Comparison of ENCODE assay signal across 15 cellular contexts in genomic region chr21:37520801-37521200, GRCh38.
A peak's percentile ranks its signal among the peaks of the same experiment; 100 is the strongest.
DNase-seq lines count a peak whose midpoint lies in the region; ATAC-seq, FAIRE-seq and TF ChIP-seq lines count a peak whose summit lies in the region.
"Had no signal": no experiment of that assay in that cellular context is flagged by ENCODE, and none has a peak within 500 bp of the region (broad histone marks: within the 10 kb centered on the region; RNA-seq: fewer than 3 reads in every experiment).

No MANE protein-coding gene starts in this region.

- 0 out of 2 replicates have a peak overlapping the region, but pooled peaks have one; percentile 23 for H2BK15ac ChIP-seq in H1 (ENCODE audit: low read length)

- H3K4me3 Mint-ChIP-seq in Caco-2 (ENCODE audit: unreplicated experiment): no peak overlapping the region
- no peak overlapping the region for H3K4me3 Mint-ChIP-seq in T-helper 17 cell
- no peak overlapping the region for H3K4me3 Mint-ChIP-seq in stimulated activated naive B cell treated with anti-CD40 and anti-IgM and Interleukin-4, amounts not matched to agents 10 μg/mL and 1 μg/mL and 100 μg/mL, for 72 hours
- H3K4me3 Mint-ChIP-seq: B cell; CD4-positive, alpha-beta T cell had no signal

- no peaks in the 10 kb centered on the region for H3K23me2 ChIP-seq in H1 (ENCODE audit: low read depth, low read length)

- H3K14ac ChIP-seq in H1 (ENCODE audit: insufficient read length): no peak overlapping the region

- H3K9ac ChIP-seq in H1 (replicated peaks in 1 of 4; ENCODE audit: extremely low read depth in 1 of 4, low read depth in 3 of 4, low read length in 3 of 4) (no peak overlapping the region), Karpas-422 (ENCODE audit: low read length) (no peak overlapping the region)

- no peak overlapping the region for H4K91ac ChIP-seq in H1 (replicated peaks; ENCODE audit: insufficient read length, low read length)

- TF ChIP-seq EP300 in H1 (IDR thresholded peaks at IDR 0.05; ENCODE audit: borderline replicate concordance in 1 of 2, low read depth in 2 of 2, low read length in 2 of 2): no peak

- POLR2A ChIA-PET in Caco-2 (lab: Charles Lee): no interaction called here
- POLR2A ChIA-PET in H1 (lab: Charles Lee; ENCODE audit: partially characterized antibody): interaction anchor here (2.2 kb wide), 1 partner anchor 9 kb away, joined by 6 read pairs; no protein-coding TSS in a partner anchor

- H3K4me1 ChIP-seq in Caco-2 (no peaks in the 10 kb centered on the region), H1 (replicated peaks in 1 of 4; ENCODE audit: control insufficient read depth in 3 of 4, insufficient read depth in 4 of 4, low read length in 3 of 4) (peaks cover 2 to 10% (median 5%) of the 10 kb centered on the region in 4 experiments; a peak in 5 of 7 replicates), Karpas-422 (ENCODE audit: low read length) (no peaks in the 10 kb centered on the region)

- TF ChIP-seq CTCF in Caco-2 (IDR thresholded peaks at IDR 0.05; ENCODE audit: insufficient read depth in 1 of 2, low read depth in 1 of 2, low read length in 1 of 2, severe bottlenecking in 1 of 2, unreplicated experiment in 1 of 2): no peak
- no peak for TF ChIP-seq CTCF in H1 (IDR thresholded peaks at IDR 0.05; ENCODE audit: control extremely low read depth in 1 of 3, insufficient read depth in 1 of 3, low read depth in 1 of 3, low read length in 3 of 3)

- H3K36me3 Mint-ChIP-seq in Caco-2 (ENCODE audit: insufficient read depth, unreplicated experiment) (peaks cover 69% of the 10 kb centered on the region), T-helper 17 cell (ENCODE audit: low read depth) (no peaks in the 10 kb centered on the region)
- peaks cover 23 to 24% of the 10 kb centered on the region in 2 donors for H3K36me3 Mint-ChIP-seq in stimulated activated naive B cell treated with anti-CD40 and anti-IgM and Interleukin-4, amounts not matched to agents 10 μg/mL and 1 μg/mL and 100 μg/mL, for 72 hours

- no peak overlapping the region for H2BK5ac ChIP-seq in H1 (ENCODE audit: low read depth, low read length)

- intact Hi-C loops in Caco-2 (cut with micrococcal nuclease; ENCODE audit: unreplicated experiment): no loop called here

- no peak for ATAC-seq in T-helper 17 cell
- ATAC-seq in stimulated activated naive B cell treated with anti-CD40 and anti-IgM and Interleukin-4, amounts not matched to agents 10 μg/mL and 1 μg/mL and 100 μg/mL, for 72 hours (replicated peaks): no peak

- H2AFZ ChIP-seq in H1 (ENCODE audit: low read length) (no peak overlapping the region), Karpas-422 (ENCODE audit: low read length) (no peak overlapping the region)

- FAIRE-seq in H1 (lab: Jason Lieb, UNC): no peak
- FAIRE-seq: A204.1, GM12892, HTR-8/SVneo had no signal

- H3K79me2 ChIP-seq in H1 (ENCODE audit: control insufficient read depth in 1 of 2, insufficient read depth in 2 of 2, low read length in 2 of 2) (no peaks in the 10 kb centered on the region), Karpas-422 (ENCODE audit: low read length) (no peaks in the 10 kb centered on the region)

- H3K27me3 Mint-ChIP-seq in Caco-2 (ENCODE audit: insufficient read depth, unreplicated experiment) (no peaks in the 10 kb centered on the region), T-helper 17 cell (no peaks in the 10 kb centered on the region)
- H3K27me3 Mint-ChIP-seq in stimulated activated naive B cell treated with anti-CD40 and anti-IgM and Interleukin-4, amounts not matched to agents 10 μg/mL and 1 μg/mL and 100 μg/mL, for 72 hours: no peaks in the 10 kb centered on the region
- H3K27me3 Mint-ChIP-seq: B cell; CD4-positive, alpha-beta T cell had no signal

- H2BK20ac ChIP-seq in H1 (ENCODE audit: low read length): no peak overlapping the region

- H3K27me3 ChIP-seq in Caco-2 (replicated peaks; ENCODE audit: control insufficient read depth, insufficient read depth, low read length) (no peaks in the 10 kb centered on the region), H1 (replicated peaks in 1 of 4; ENCODE audit: control insufficient read depth in 3 of 4, extremely low read depth in 1 of 4, insufficient read depth in 3 of 4, low read length in 3 of 4) (no peaks in the 10 kb centered on the region), Karpas-422 (ENCODE audit: low read length) (no peaks in the 10 kb centered on the region)

- no peak overlapping the region for H4K5ac ChIP-seq in H1 (ENCODE audit: insufficient read length, low read depth, low read length)

- WGBS in H1 (ENCODE audit: extremely low coverage in 1 of 2, insufficient coverage in 1 of 2, insufficient read length in 1 of 2, insufficient replicate concordance in 2 of 2, low coverage in 1 of 2, low lambda C conversion rate in 2 of 2, missing lambda C conversion rate in 1 of 2), 2 experiments: 91% methylated on average over 11 of the region's 11 CpGs; no CpG with 5 or more reads in 1 of the 2 experiments

- H3K27ac Mint-ChIP-seq in Caco-2 (ENCODE audit: unreplicated experiment): peak overlapping the region; percentile 40
- peak overlapping the region; percentile 49 for H3K27ac Mint-ChIP-seq in T-helper 17 cell
- peak overlapping the region; percentile 15 for H3K27ac Mint-ChIP-seq in stimulated activated naive B cell treated with anti-CD40 and anti-IgM and Interleukin-4, amounts not matched to agents 10 μg/mL and 1 μg/mL and 100 μg/mL, for 72 hours
- H3K27ac Mint-ChIP-seq: B cell; CD4-positive, alpha-beta T cell had no signal

- no peak overlapping the region for H2BK120ac ChIP-seq in H1 (replicated peaks; ENCODE audit: low read depth, low read length)

- no peak overlapping the region for H2BK12ac ChIP-seq in H1 (ENCODE audit: low read depth, low read length)

- H3K9me3 ChIP-seq in Caco-2 (no peaks in the 10 kb centered on the region), T-helper 17 cell (ENCODE audit: control insufficient read depth, low read length, poor library complexity, severe bottlenecking) (no peaks in the 10 kb centered on the region), H1 (ENCODE audit: insufficient read depth in 2 of 2, low read depth in 1 of 2, low read length in 1 of 2) (no peaks in the 10 kb centered on the region), Karpas-422 (ENCODE audit: low read length) (no peaks in the 10 kb centered on the region)

- no peak overlapping the region for H4K8ac ChIP-seq in H1 (ENCODE audit: extremely low read depth, insufficient read depth, low read length)

- no peaks in the 10 kb centered on the region for H3K79me1 ChIP-seq in H1 (ENCODE audit: low read depth, low read length)

- H2AK5ac ChIP-seq in H1 (ENCODE audit: low read depth, low read length): no peak overlapping the region

- no peaks in the 10 kb centered on the region for H3K9me2 ChIP-seq in Karpas-422 (replicated peaks; ENCODE audit: insufficient read depth, low read length)

- BruUV-seq in Caco-2 (replicated peaks; lab: Mats Ljungman, UMichigan): no TSS peak

- no peak overlapping the region for H3K23ac ChIP-seq in H1 (ENCODE audit: insufficient read length)

- H3K27ac ChIP-seq in H1 (ENCODE audit: low read depth, low read length): no peak overlapping the region
- H3K27ac ChIP-seq in Karpas-422 (ENCODE audit: low read length): no peak overlapping the region

- H3K4me3 ChIP-seq in Caco-2 (ENCODE audit: low read depth, low read length) (no peak overlapping the region), H1 (ENCODE audit: extremely low read depth in 1 of 4, insufficient read depth in 2 of 4, low read depth in 3 of 4, low read length in 4 of 4) (no peak overlapping the region), Karpas-422 (ENCODE audit: low read length) (no peak overlapping the region)

- TF ChIP-seq POLR2A in H1 (IDR thresholded peaks at IDR 0.05; ENCODE audit: control extremely low read depth in 1 of 2, low read depth in 2 of 2, low read length in 2 of 2): no peak

- H3K18ac ChIP-seq in H1 (ENCODE audit: extremely low read depth, low read length): no peak overlapping the region

- no peaks in the 10 kb centered on the region; the same call in 1 of the 2 replicates for H3K36me3 ChIP-seq in Caco-2 (ENCODE audit: control insufficient read depth, insufficient read depth, low read length)
- peaks cover 0 to 13% (median 6%) of the 10 kb centered on the region in 4 experiments; a peak in 2 of 8 replicates for H3K36me3 ChIP-seq in H1 (ENCODE audit: control insufficient read depth in 2 of 4, insufficient read depth in 4 of 4, low read length in 3 of 4)
- H3K36me3 ChIP-seq in Karpas-422 (ENCODE audit: insufficient read depth, low read length): peaks cover 17% of the 10 kb centered on the region

- H3K56ac ChIP-seq in H1 (replicated peaks; ENCODE audit: insufficient read length, low read depth, low read length): no peak overlapping the region

- H3K9me3 Mint-ChIP-seq in Caco-2 (ENCODE audit: unreplicated experiment): no peaks in the 10 kb centered on the region
- peaks cover 0 to 2% of the 10 kb centered on the region in 2 donors for H3K9me3 Mint-ChIP-seq in stimulated activated naive B cell treated with anti-CD40 and anti-IgM and Interleukin-4, amounts not matched to agents 10 μg/mL and 1 μg/mL and 100 μg/mL, for 72 hours
- H3K9me3 Mint-ChIP-seq: CD4-positive, alpha-beta T cell had no signal

- CTCF ChIA-PET in Caco-2 (lab: Charles Lee) (no interaction called here), H1 (lab: Charles Lee; ENCODE audit: partially characterized antibody) (interaction anchor here (1.0 to 1.8 kb wide), 4 partner anchors 8 to 58 kb away, joined by 4 to 6 read pairs (median 4); no protein-coding TSS in a partner anchor)

- no peak for TF ChIP-seq RAD21 in H1 (IDR thresholded peaks at IDR 0.05 in 1 of 2, conservative IDR thresholded peaks at IDR 0.05 in 1 of 2; ENCODE audit: low read depth in 2 of 2, low read length in 2 of 2)

- no peak overlapping the region for H3K4ac ChIP-seq in H1 (replicated peaks; ENCODE audit: insufficient read length, low read depth, low read length)

- H3K4me1 Mint-ChIP-seq in Caco-2 (ENCODE audit: low read depth, unreplicated experiment) (no peaks in the 10 kb centered on the region), T-helper 17 cell (peaks cover 15% of the 10 kb centered on the region)
- peaks cover 2 to 4% of the 10 kb centered on the region in 2 donors for H3K4me1 Mint-ChIP-seq in stimulated activated naive B cell treated with anti-CD40 and anti-IgM and Interleukin-4, amounts not matched to agents 10 μg/mL and 1 μg/mL and 100 μg/mL, for 72 hours

- no peak for DNase-seq in Caco-2
- DNase-seq in T-helper 17 cell: no peak
- no peak for DNase-seq in H1 (ENCODE audit: low read depth in 1 of 2, low spot score in 2 of 2)
- DNase-seq in stimulated activated naive B cell treated with anti-CD40 and anti-IgM and Interleukin-4, amounts not matched to agents 10 μg/mL and 1 μg/mL and 100 μg/mL, for 72 hours: no peak
- DNase-seq in dermis blood vessel endothelial cell: no peak
- no peak for DNase-seq in NCI-H69 (lab: John Stamatoyannopoulos, UW)
- no peak for DNase-seq in Karpas-422
- DNase-seq: C1 segment of cervical spinal cord; CD4-positive, alpha-beta T cell; DMS79; HCEC 1CT had no signal

- H3K4me2 ChIP-seq in H1 (ENCODE audit: insufficient read depth in 1 of 2, low read depth in 2 of 2, low read length in 2 of 2) (no peak overlapping the region), Karpas-422 (ENCODE audit: low read depth, low read length, poor library complexity, severe bottlenecking) (no peak overlapping the region)

- H4K20me1 ChIP-seq in H1 (replicated peaks in 1 of 2; ENCODE audit: control insufficient read depth in 1 of 2, insufficient read depth in 2 of 2, low read length in 2 of 2): no peaks in the 10 kb centered on the region
- peaks cover 14% of the 10 kb centered on the region; the same call in 1 of the 2 replicates for H4K20me1 ChIP-seq in Karpas-422 (ENCODE audit: insufficient read depth, low read depth, low read length)
